7 cellular contexts compared by ENCODE assay signal in the genomic region with DNA sequence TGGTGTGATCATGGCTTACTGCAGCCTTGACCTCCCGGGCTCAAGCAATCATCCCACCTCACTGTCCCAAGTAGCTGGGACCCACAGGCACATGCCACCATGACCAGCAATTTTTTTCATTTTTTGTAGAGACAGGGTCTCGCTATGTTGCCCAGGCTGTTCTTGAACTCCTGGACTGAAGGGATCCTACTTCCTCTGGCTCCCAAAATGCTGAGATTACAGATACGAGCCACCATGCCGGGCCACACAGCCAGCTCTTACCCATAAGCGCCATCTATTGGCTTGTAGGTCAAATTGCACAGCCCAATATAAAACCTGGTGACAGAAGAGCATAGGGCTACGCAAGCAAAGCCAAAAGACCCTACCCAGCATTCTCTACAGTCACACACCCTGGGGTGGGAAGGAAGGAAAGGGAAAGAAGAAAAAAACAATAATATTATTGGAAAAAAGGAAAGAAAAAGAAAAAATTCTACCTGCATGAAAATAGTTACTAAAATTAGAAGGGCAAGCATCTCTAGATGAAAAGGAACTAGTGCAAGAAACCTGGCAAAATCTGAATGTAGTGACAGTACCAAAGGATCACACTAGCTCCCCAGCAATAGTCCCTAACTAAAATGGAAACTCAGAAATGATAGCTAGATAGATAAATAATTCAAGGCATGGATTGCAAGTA. TPM values are rescaled to one million over a fixed set of nuclear protein-coding genes. Genes with fewer than 3 reads are reported as not detected.
DNase-seq lines count a peak whose midpoint lies in the region; ATAC-seq and TF ChIP-seq lines count a peak whose summit lies in the region.

No MANE protein-coding gene starts in this region.

- H3K4me1 ChIP-seq in RWPE2 (ENCODE audit: insufficient read depth, poor library complexity, severe bottlenecking) (no peaks in the 10 kb centered on the region), endodermal cell (ENCODE audit: control insufficient read depth, insufficient read depth, low read length) (no peaks in the 10 kb centered on the region)

- 44 to 60% methylated on average over 2 to 5 of the region's 6 CpGs for WGBS in endodermal cell (ENCODE audit: insufficient coverage in 1 of 2, insufficient read length in 1 of 2), 2 experiments

- peaks cover 13% of the 10 kb centered on the region for H3K27me3 Mint-ChIP-seq in endodermal cell (ENCODE audit: insufficient read depth)
- H3K27me3 Mint-ChIP-seq in natural killer cell treated with Interleukin-12 subunit alpha and Interleukin-12 subunit beta and Interleukin-15 and Interleukin-18, amount 100 ng/mL, for 72 hours = peaks cover 34 to 59% of the 10 kb centered on the region in 2 donors

- no peak overlapping the region for H3K4me3 Mint-ChIP-seq in endodermal cell
- no peak overlapping the region for H3K4me3 Mint-ChIP-seq in natural killer cell treated with Interleukin-12 subunit alpha and Interleukin-12 subunit beta and Interleukin-15 and Interleukin-18, amount 100 ng/mL, for 72 hours

- H3K27ac Mint-ChIP-seq in endodermal cell = no peak overlapping the region
- H3K27ac Mint-ChIP-seq in natural killer cell treated with Interleukin-12 subunit alpha and Interleukin-12 subunit beta and Interleukin-15 and Interleukin-18, amount 100 ng/mL, for 72 hours = no peak overlapping the region

- no peaks in the 10 kb centered on the region for H3K4me1 Mint-ChIP-seq in endodermal cell
- no peaks in the 10 kb centered on the region for H3K4me1 Mint-ChIP-seq in natural killer cell treated with Interleukin-12 subunit alpha and Interleukin-12 subunit beta and Interleukin-15 and Interleukin-18, amount 100 ng/mL, for 72 hours (ENCODE audit: low read depth in 2 of 2)

- H3K27ac ChIP-seq in RWPE2 (ENCODE audit: poor library complexity, severe bottlenecking) = no peak overlapping the region
- H3K27ac ChIP-seq in endodermal cell (ENCODE audit: low read depth, low read length) = no peak overlapping the region

- DNase-seq in ELF-1 (ENCODE audit: low read depth, low spot score) = peak; percentile 51
- DNase-seq in KBM-7 = peak; percentile 48
- no peak for DNase-seq in RWPE2 (ENCODE audit: low spot score)
- peak; percentile 78 for DNase-seq in endodermal cell
- DNase-seq in natural killer cell treated with Interleukin-12 subunit alpha and Interleukin-12 subunit beta and Interleukin-15 and Interleukin-18, amount 100 ng/mL, for 72 hours (ENCODE audit: low spot score) = no peak

- ATAC-seq in GM21381 (IDR thresholded peaks at IDR 0.05; ENCODE audit: unreplicated experiment) (peak; percentile 77), RWPE2 (ENCODE audit: low read depth) (no peak), HG03095 (IDR thresholded peaks at IDR 0.05; ENCODE audit: unreplicated experiment) (no peak)
- peak; percentile 52 to 75 for ATAC-seq in natural killer cell treated with Interleukin-12 subunit alpha and Interleukin-12 subunit beta and Interleukin-15 and Interleukin-18, amount 100 ng/mL, for 72 hours

- H3K9ac ChIP-seq in endodermal cell (ENCODE audit: extremely low read depth, low read length, poor library complexity, severe bottlenecking) = no peak overlapping the region

- no peaks in the 10 kb centered on the region for H3K36me3 ChIP-seq in RWPE2 (ENCODE audit: low read depth)
- no peaks in the 10 kb centered on the region for H3K36me3 ChIP-seq in endodermal cell (ENCODE audit: control insufficient read depth, insufficient read depth, low read length)

- TF ChIP-seq CTCF in RWPE2 (IDR thresholded peaks at IDR 0.05; ENCODE audit: poor library complexity, severe bottlenecking) (peak; percentile 52), endodermal cell (conservative IDR thresholded peaks at IDR 0.05) (peak; percentile 85)

- no peak overlapping the region for H3K4me3 ChIP-seq in RWPE2 (ENCODE audit: severe bottlenecking)
- H3K4me3 ChIP-seq in endodermal cell (ENCODE audit: low read length) = no peak overlapping the region

- H3K9me3 Mint-ChIP-seq in endodermal cell = peaks cover 5% of the 10 kb centered on the region
- no peaks in the 10 kb centered on the region for H3K9me3 Mint-ChIP-seq in natural killer cell treated with Interleukin-12 subunit alpha and Interleukin-12 subunit beta and Interleukin-15 and Interleukin-18, amount 100 ng/mL, for 72 hours

- H3K36me3 Mint-ChIP-seq in endodermal cell (ENCODE audit: low read depth) = no peaks in the 10 kb centered on the region
- H3K36me3 Mint-ChIP-seq in natural killer cell treated with Interleukin-12 subunit alpha and Interleukin-12 subunit beta and Interleukin-15 and Interleukin-18, amount 100 ng/mL, for 72 hours = no peaks in the 10 kb centered on the region

- no peaks in the 10 kb centered on the region for H3K27me3 ChIP-seq in RWPE2 (ENCODE audit: insufficient read depth, poor library complexity, severe bottlenecking)
- H3K27me3 ChIP-seq in endodermal cell (ENCODE audit: control insufficient read depth, insufficient read depth, low read length, poor library complexity, severe bottlenecking) = no peaks in the 10 kb centered on the region

- H3K9me3 ChIP-seq in RWPE2 (ENCODE audit: severe bottlenecking) = no peaks in the 10 kb centered on the region
- H3K9me3 ChIP-seq in endodermal cell (ENCODE audit: control insufficient read depth, low read length) = no peaks in the 10 kb centered on the region

- in situ Hi-C loops in KBM-7 (cut with MboI; ENCODE audit: low pct_unique_long_range_greater_than_20kb, low sequenced_read_pairs) = no loop called here

RNA-seq across cellular contexts. Expression of a gene that starts 29.4 kb away (rescaled TPM):
- total RNA-seq in endodermal cell = 1 to 10 TPM; 3.5 to 5.5 TPM
- 36.4 TPM for polyA plus RNA-seq in endodermal cell (2013, experiment 1 of 2)
- polyA plus RNA-seq in endodermal cell (2013, experiment 2 of 2) = 35.1 TPM
- total RNA-seq in natural killer cell treated with Interleukin-12 subunit alpha and Interleukin-12 subunit beta and Interleukin-15 and Interleukin-18, amount 100 ng/mL, for 72 hours = not detected

Comparison
In these comparisons a context has a peak if more than half of its experiments do, and no peak if none do; other contexts are left out.
1. DNase-seq: peak in ELF-1 (single experiment), KBM-7 (single experiment) and endodermal cell (single experiment); none in RWPE2 (single experiment) and natural killer cell treated with Interleukin-12 subunit alpha and Interleukin-12 subunit beta and Interleukin-15 and Interleukin-18, amount 100 ng/mL, for 72 hours (single experiment).
2. ATAC-seq: peak in GM21381 (single experiment) and natural killer cell treated with Interleukin-12 subunit alpha and Interleukin-12 subunit beta and Interleukin-15 and Interleukin-18, amount 100 ng/mL, for 72 hours (2 of 2); none in RWPE2 (single experiment) and HG03095 (single experiment).
3. RNA of a gene that starts 29.4 kb away (total RNA-seq): 3.5 to 5.5 TPM in endodermal cell; not detected in natural killer cell treated with Interleukin-12 subunit alpha and Interleukin-12 subunit beta and Interleukin-15 and Interleukin-18, amount 100 ng/mL, for 72 hours; every median in the first group is over 4 times any median in the second.